13 cellular contexts compared by ENCODE assay signal in the genomic region with DNA sequence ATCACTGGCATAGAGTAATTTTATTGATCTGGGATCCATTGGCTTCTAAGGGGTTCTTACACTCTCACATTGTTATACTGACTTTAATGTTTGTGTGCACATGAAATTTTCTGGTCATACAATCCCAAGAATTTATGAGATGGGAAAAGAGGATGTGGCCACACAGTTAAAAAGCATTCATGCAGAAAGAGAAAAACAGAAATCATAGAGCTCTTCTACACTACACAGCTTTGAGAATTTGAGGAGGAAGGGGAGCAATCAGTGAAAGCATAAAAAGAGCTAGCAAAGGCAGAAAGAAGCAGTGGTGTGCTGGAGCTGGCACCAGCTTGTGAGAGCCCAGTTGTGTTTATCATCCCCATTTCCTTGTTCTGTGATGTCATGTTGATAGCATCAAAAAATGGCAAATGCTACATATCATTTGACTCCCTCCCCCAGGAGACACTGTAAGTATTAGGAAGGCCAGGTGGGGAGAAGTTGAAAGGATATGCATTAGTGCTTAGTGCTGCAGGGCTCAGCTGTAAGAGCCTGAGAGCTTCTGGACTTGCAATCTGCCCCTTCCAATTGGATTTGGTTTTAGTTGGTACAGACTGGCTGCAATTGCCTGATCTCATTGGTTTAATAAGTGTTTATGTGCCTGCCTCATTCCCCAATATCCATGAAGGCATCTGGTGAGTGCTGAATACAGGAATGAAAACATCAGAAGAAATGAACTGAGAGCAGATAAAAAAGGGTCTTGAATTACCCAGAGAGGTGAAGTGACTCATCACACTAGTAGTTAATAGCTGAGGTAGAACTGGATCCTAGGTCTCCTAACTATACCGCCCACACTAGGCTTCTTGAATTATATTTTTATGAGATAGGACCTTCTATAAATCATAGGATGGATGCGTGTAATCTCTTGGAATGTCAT. TPM values are rescaled to one million over a fixed set of nuclear protein-coding genes. Genes with fewer than 3 reads are reported as not detected.
DNase-seq lines count a peak whose midpoint lies in the region; ATAC-seq, FAIRE-seq and TF ChIP-seq lines count a peak whose summit lies in the region.
"Had no signal": no experiment of that assay in that cellular context is flagged by ENCODE, and none has a peak within 500 bp of the region (broad histone marks: within the 10 kb centered on the region; RNA-seq: fewer than 3 reads in every experiment).

No MANE protein-coding gene starts in this region.

- H3K4me1 ChIP-seq in CD8-positive, alpha-beta T cell (ENCODE audit: insufficient read depth, low read length): peaks cover 23% of the 10 kb centered on the region
- H3K4me1 ChIP-seq in IMR-90 (ENCODE audit: control insufficient read depth, insufficient read depth, low read length) (peaks cover 27% of the 10 kb centered on the region), astrocyte (ENCODE audit: insufficient read depth, low read length) (peaks cover 46% of the 10 kb centered on the region)
- peaks cover 0 to 27% of the 10 kb centered on the region in 2 donors for H3K4me1 ChIP-seq in naive thymus-derived CD4-positive, alpha-beta T cell (ENCODE audit: control insufficient read depth in 2 of 2, insufficient read depth in 2 of 2, low read length in 2 of 2)

- H3K9me3 Mint-ChIP-seq in CD8-positive, alpha-beta T cell: no peaks in the 10 kb centered on the region
- H3K9me3 Mint-ChIP-seq in astrocyte (ENCODE audit: unreplicated experiment): no peaks in the 10 kb centered on the region
- no peaks in the 10 kb centered on the region for H3K9me3 Mint-ChIP-seq in naive thymus-derived CD4-positive, alpha-beta T cell
- H3K9me3 Mint-ChIP-seq: stimulated activated naive CD8-positive, alpha-beta T cell treated with anti-CD3 and anti-CD28 coated beads, Interleukin-15, Interleukin-2, amounts not matched to agents 100 ng/mL and 50 ng/mL, for 24 hours had no signal

- in situ Hi-C loops in IMR-90 (cut with MboI; ENCODE audit: low sequenced_read_pairs): no loop called here

- H3K27me3 ChIP-seq in CD8-positive, alpha-beta T cell (ENCODE audit: insufficient read depth, low read length): no peaks in the 10 kb centered on the region
- H3K27me3 ChIP-seq in IMR-90 (ENCODE audit: control insufficient read depth, insufficient read depth, low read length) (no peaks in the 10 kb centered on the region), astrocyte (ENCODE audit: insufficient read depth, low read length) (no peaks in the 10 kb centered on the region)
- no peaks in the 10 kb centered on the region for H3K27me3 ChIP-seq in naive thymus-derived CD4-positive, alpha-beta T cell (ENCODE audit: control insufficient read depth in 2 of 2, insufficient read depth in 2 of 2, low read length in 2 of 2)
- H3K27me3 ChIP-seq: SJCRH30 had no signal

- BruUV-seq in IMR-90 (replicated peaks; lab: Mats Ljungman, UMichigan): no TSS peak

- no peak overlapping the region for H2AFZ ChIP-seq in IMR-90 (replicated peaks; ENCODE audit: low read length, poor library complexity)
- H2AFZ ChIP-seq in astrocyte (ENCODE audit: low read depth, low read length): no peak overlapping the region

- H4K5ac ChIP-seq in IMR-90 (ENCODE audit: low read depth, low read length): peak overlapping the region; percentile 51

- H2BK15ac ChIP-seq in IMR-90 (ENCODE audit: low read depth, low read length): peak overlapping the region; percentile 57

- peaks cover 5% of the 10 kb centered on the region for H3K79me2 ChIP-seq in astrocyte (ENCODE audit: insufficient read depth, low read length)

- peak overlapping the region; percentile 61; the same call in 1 of the 2 replicates for H3K4me2 ChIP-seq in IMR-90 (ENCODE audit: low read depth, low read length)
- peak overlapping the region; percentile 80 for H3K4me2 ChIP-seq in astrocyte (ENCODE audit: low read length)

- H3K56ac ChIP-seq in IMR-90 (ENCODE audit: extremely low read depth, insufficient read depth, low read length): peak overlapping the region; percentile 28; the same call in 1 of the 2 replicates

- no peaks in the 10 kb centered on the region for H3K36me3 ChIP-seq in CD8-positive, alpha-beta T cell (ENCODE audit: insufficient read depth, low read length)
- peaks cover 28% of the 10 kb centered on the region for H3K36me3 ChIP-seq in IMR-90 (ENCODE audit: control insufficient read depth, insufficient read depth, low read length)
- H3K36me3 ChIP-seq in astrocyte (ENCODE audit: insufficient read depth, low read length): peaks cover 9% of the 10 kb centered on the region
- no peaks in the 10 kb centered on the region for H3K36me3 ChIP-seq in naive thymus-derived CD4-positive, alpha-beta T cell (ENCODE audit: control insufficient read depth in 2 of 3, insufficient read depth in 3 of 3, low read length in 3 of 3)

- peak overlapping the region; percentile 71 for H2BK20ac ChIP-seq in IMR-90 (ENCODE audit: low read depth, low read length)

- FAIRE-seq in astrocyte (lab: Jason Lieb, UNC): peak; percentile 77
- FAIRE-seq: islet of Langerhans had no signal

- peak overlapping the region; percentile 82 for H3K18ac ChIP-seq in IMR-90 (ENCODE audit: low read depth, low read length)

- ATAC-seq in CD8-positive, alpha-beta T cell: no peak
- ATAC-seq in IMR-90 (ENCODE audit: low read depth) (peak; percentile 48), GM18870 (IDR thresholded peaks at IDR 0.05; ENCODE audit: unreplicated experiment) (no peak), GM18861 (IDR thresholded peaks at IDR 0.05; ENCODE audit: unreplicated experiment) (no peak)
- ATAC-seq in naive thymus-derived CD4-positive, alpha-beta T cell: no peak

- H3K9me1 ChIP-seq in IMR-90 (ENCODE audit: insufficient read depth, low read length): peaks cover 15% of the 10 kb centered on the region

- H3K4me1 Mint-ChIP-seq in CD8-positive, alpha-beta T cell (ENCODE audit: low read depth): peaks cover 28% of the 10 kb centered on the region
- peaks cover 49% of the 10 kb centered on the region for H3K4me1 Mint-ChIP-seq in astrocyte (ENCODE audit: low read depth, unreplicated experiment)
- peaks cover 11 to 46% (median 32%) of the 10 kb centered on the region in 7 donors for H3K4me1 Mint-ChIP-seq in naive thymus-derived CD4-positive, alpha-beta T cell

- no CpG with 5 or more reads among the region's 2 CpGs for WGBS in IMR-90 (ENCODE audit: extremely low coverage in 2 of 2, insufficient read length in 1 of 2), 2 experiments

- no peaks in the 10 kb centered on the region for H3K36me3 Mint-ChIP-seq in CD8-positive, alpha-beta T cell
- H3K36me3 Mint-ChIP-seq in astrocyte (ENCODE audit: low read depth, unreplicated experiment): peaks cover 14% of the 10 kb centered on the region
- peaks cover 0 to 10% (median 0%) of the 10 kb centered on the region in 5 donors for H3K36me3 Mint-ChIP-seq in naive thymus-derived CD4-positive, alpha-beta T cell

- peaks cover 13 to 45% of the 10 kb centered on the region in 2 experiments for H3K79me1 ChIP-seq in IMR-90 (ENCODE audit: low read depth in 1 of 2, low read length in 2 of 2)

- H3K9ac ChIP-seq in IMR-90 (ENCODE audit: low read depth, low read length): peak overlapping the region; percentile 16
- H3K9ac ChIP-seq in astrocyte (ENCODE audit: low read length): peak overlapping the region; percentile 56

- intact Hi-C loops in CD8-positive, alpha-beta T cell (cut with DNase I, micrococcal nuclease): no loop called here
- intact Hi-C loops in IMR-90 (cut with micrococcal nuclease): no loop called here
- intact Hi-C loops in naive thymus-derived CD4-positive, alpha-beta T cell (cut with micrococcal nuclease): loop anchor here (2.0 to 5.0 kb wide), 7 partner anchors 31 to 200 kb away; a partner anchor contains a TSS

- peak overlapping the region in 1 of 2 experiments; percentile 73; a peak in 2 of 4 replicates for H4K8ac ChIP-seq in IMR-90 (ENCODE audit: low read depth in 2 of 2, low read length in 2 of 2)

- no peaks in the 10 kb centered on the region for H3K9me3 ChIP-seq in CD8-positive, alpha-beta T cell (ENCODE audit: low read length)
- H3K9me3 ChIP-seq in IMR-90 (ENCODE audit: control insufficient read depth, insufficient read depth, low read length) (no peaks in the 10 kb centered on the region), astrocyte (ENCODE audit: insufficient read depth, low read depth, low read length) (no peaks in the 10 kb centered on the region)
- H3K9me3 ChIP-seq in naive thymus-derived CD4-positive, alpha-beta T cell (ENCODE audit: control insufficient read depth in 2 of 3, low read length in 3 of 3): no peaks in the 10 kb centered on the region
- H3K9me3 ChIP-seq: SJCRH30 had no signal

- H4K91ac ChIP-seq in IMR-90 (ENCODE audit: insufficient read depth, low read depth, low read length): peak overlapping the region; percentile 53

- peak overlapping the region; percentile 85 for H3K14ac ChIP-seq in IMR-90 (replicated peaks; ENCODE audit: low read depth, low read length)

- no peak for TF ChIP-seq RAD21 in IMR-90 (IDR thresholded peaks at IDR 0.05; ENCODE audit: low read length)

- H3K23ac ChIP-seq in IMR-90 (ENCODE audit: low read depth, low read length): peak overlapping the region; percentile 72

- no peak overlapping the region for H3K27ac ChIP-seq in CD8-positive, alpha-beta T cell (ENCODE audit: low read depth, low read length)
- peak overlapping the region; percentile 62 for H3K27ac ChIP-seq in IMR-90 (ENCODE audit: insufficient read depth, low read length)
- peak overlapping the region; percentile 76 for H3K27ac ChIP-seq in astrocyte (ENCODE audit: low read depth, low read length)
- H3K27ac ChIP-seq in naive thymus-derived CD4-positive, alpha-beta T cell (ENCODE audit: low read depth, low read length): no peak overlapping the region
- H3K27ac ChIP-seq: SJCRH30 had no signal

- H3K4ac ChIP-seq in IMR-90 (ENCODE audit: low read depth, low read length): peak overlapping the region; percentile 89

- TF ChIP-seq POLR2A in IMR-90 (IDR thresholded peaks at IDR 0.05; ENCODE audit: low read depth, low read length): no peak

- H4K20me1 ChIP-seq in IMR-90 (ENCODE audit: insufficient read depth, low read length): no peaks in the 10 kb centered on the region
- no peaks in the 10 kb centered on the region for H4K20me1 ChIP-seq in astrocyte (ENCODE audit: insufficient read depth, low read length)

- H3K27me3 Mint-ChIP-seq in CD8-positive, alpha-beta T cell (ENCODE audit: low read depth): no peaks in the 10 kb centered on the region
- no peaks in the 10 kb centered on the region for H3K27me3 Mint-ChIP-seq in astrocyte (ENCODE audit: low read depth, unreplicated experiment)
- peaks cover 0 to 49% (median 0%) of the 10 kb centered on the region in 5 donors for H3K27me3 Mint-ChIP-seq in naive thymus-derived CD4-positive, alpha-beta T cell
- H3K27me3 Mint-ChIP-seq: stimulated activated naive CD8-positive, alpha-beta T cell treated with anti-CD3 and anti-CD28 coated beads, Interleukin-15, Interleukin-2, amounts not matched to agents 100 ng/mL and 50 ng/mL, for 24 hours had no signal

- dilution Hi-C loops in IMR-90 (cut with HindIII; ENCODE audit: low sequenced_read_pairs, unreplicated experiment): no loop called here

- CTCF ChIA-PET in CD8-positive, alpha-beta T cell (lab: Charles Lee): interaction anchor here (0.7 to 2.0 kb wide), 6 partner anchors 19 to 117 kb away, joined by 3 to 10 read pairs (median 4); no protein-coding TSS in a partner anchor
- CTCF ChIA-PET in IMR-90 (lab: Yijun Ruan, JAX): interaction anchor here (0.5 to 1.7 kb wide), 2 partner anchors 19 to 195 kb away, joined by 4 read pairs; no protein-coding TSS in a partner anchor
- CTCF ChIA-PET in naive thymus-derived CD4-positive, alpha-beta T cell (lab: Charles Lee): interaction anchor here (0.6 to 1.0 kb wide), 4 partner anchors 19 to 966 kb away, joined by 3 to 6 read pairs (median 4); no protein-coding TSS in a partner anchor
- CTCF ChIA-PET in HEK293T (lab: Yijun Ruan, JAX): interaction anchor here (1.0 kb wide), 1 partner anchor 9 kb away, joined by 3 read pairs; no protein-coding TSS in a partner anchor

- no peak overlapping the region for H3K4me3 ChIP-seq in CD8-positive, alpha-beta T cell (ENCODE audit: low read depth, low read length)
- H3K4me3 ChIP-seq in IMR-90 (ENCODE audit: insufficient read depth, low read depth, low read length): no peak overlapping the region
- H3K4me3 ChIP-seq in astrocyte (ENCODE audit: insufficient read depth, low read depth, low read length): peak overlapping the region; percentile 26
- no peak overlapping the region for H3K4me3 ChIP-seq in naive thymus-derived CD4-positive, alpha-beta T cell (ENCODE audit: low read length)
- H3K4me3 ChIP-seq: SJCRH30 had no signal

- H2AK9ac ChIP-seq in IMR-90 (replicated peaks; ENCODE audit: low read depth, low read length, poor library complexity): no peak overlapping the region

- H2AK5ac ChIP-seq in IMR-90 (ENCODE audit: low read depth, low read length): peak overlapping the region; percentile 81

- no peak overlapping the region for H3K4me3 Mint-ChIP-seq in CD8-positive, alpha-beta T cell
- peak overlapping the region; percentile 21 for H3K4me3 Mint-ChIP-seq in astrocyte (ENCODE audit: unreplicated experiment)
- peak overlapping the region in 6 of 10 donors; percentile 2 to 84 (median 26) for H3K4me3 Mint-ChIP-seq in naive thymus-derived CD4-positive, alpha-beta T cell
- H3K4me3 Mint-ChIP-seq: stimulated activated naive CD8-positive, alpha-beta T cell treated with anti-CD3 and anti-CD28 coated beads, Interleukin-15, Interleukin-2, amounts not matched to agents 100 ng/mL and 50 ng/mL, for 24 hours had no signal

- POLR2A ChIA-PET in CD8-positive, alpha-beta T cell (lab: Charles Lee): interaction anchor here (0.6 to 1.5 kb wide), 2 partner anchors 62 to 119 kb away, joined by 3 read pairs; no protein-coding TSS in a partner anchor
- POLR2A ChIA-PET in IMR-90 (lab: Charles Lee; ENCODE audit: unreplicated experiment) (no interaction called here), HEK293T (lab: Yijun Ruan, JAX) (interaction anchor here (1.0 to 1.6 kb wide), 4 partner anchors 30 to 115 kb away, joined by 3 to 6 read pairs (median 4); a partner anchor contains a TSS)
- POLR2A ChIA-PET in naive thymus-derived CD4-positive, alpha-beta T cell (lab: Charles Lee): interaction anchor here (0.7 to 0.8 kb wide), 3 partner anchors 26 to 237 kb away, joined by 4 to 5 read pairs (median 4); no protein-coding TSS in a partner anchor

- TF ChIP-seq CTCF in CD8-positive, alpha-beta T cell (IDR thresholded peaks at IDR 0.05): no peak
- TF ChIP-seq CTCF in IMR-90 (conservative IDR thresholded peaks at IDR 0.05; ENCODE audit: low read depth, low read length) (no peak), astrocyte (IDR thresholded peaks at IDR 0.05; ENCODE audit: insufficient read depth, low read depth, low read length) (no peak)

- H2BK5ac ChIP-seq in IMR-90 (ENCODE audit: low read depth, low read length, poor library complexity, severe bottlenecking): peak overlapping the region; percentile 94

- peak overlapping the region; percentile 16 for H3K27ac Mint-ChIP-seq in CD8-positive, alpha-beta T cell
- peak overlapping the region; percentile 88 for H3K27ac Mint-ChIP-seq in astrocyte (ENCODE audit: unreplicated experiment)
- peak overlapping the region; percentile 10 to 89 (median 48) for H3K27ac Mint-ChIP-seq in naive thymus-derived CD4-positive, alpha-beta T cell
- H3K27ac Mint-ChIP-seq: stimulated activated naive CD8-positive, alpha-beta T cell treated with anti-CD3 and anti-CD28 coated beads, Interleukin-15, Interleukin-2, amounts not matched to agents 100 ng/mL and 50 ng/mL, for 24 hours had no signal

- H2BK120ac ChIP-seq in IMR-90 (ENCODE audit: low read depth, low read length): peak overlapping the region; percentile 85

- DNase-seq in CD8-positive, alpha-beta T cell: no peak
- DNase-seq in IMR-90: peak; percentile 94
- peak; percentile 93 for DNase-seq in astrocyte (ENCODE audit: low read depth)
- no peak for DNase-seq in naive thymus-derived CD4-positive, alpha-beta T cell
- DNase-seq in HEK293T (ENCODE audit: extremely low spot score): no peak
- no peak for DNase-seq in NCI-H1105 (lab: John Stamatoyannopoulos, UW)
- DNase-seq: activated T-cell treated with anti-CD3 and anti-CD28 coated beads, Interleukin-2, amount 50 U/mL, for 1 hour; NCI-H1417 had no signal

RNA-seq across cellular contexts. Expression of a gene that starts 30.9 kb away (rescaled TPM):
- total RNA-seq in CD8-positive, alpha-beta T cell: under 1 TPM; 0.17 to 0.46 TPM
- total RNA-seq in IMR-90 (2012; rRNA removed): 356 and 447 TPM in 2 replicates
- polyA plus RNA-seq in IMR-90 (2012; rRNA removed): 117 and 118 TPM in 2 replicates
- 106 and 114 TPM in 2 replicates for polyA plus RNA-seq in IMR-90 (2012; cell fraction: cytosol; rRNA removed)
- 115 and 315 TPM in 2 replicates for polyA plus RNA-seq in IMR-90 (2012; cell fraction: nucleus; rRNA removed; ENCODE audit: low replicate concordance)
- 65.7 and 73.8 TPM in 2 replicates for total RNA-seq in astrocyte
- 1 to 10 TPM in 4 of 5 experiments, under 1 TPM in 1; 0.24 to 9.6 (median 1.6) TPM for total RNA-seq in naive thymus-derived CD4-positive, alpha-beta T cell
- 1 to 10 TPM; 4.6 to 7.7 TPM for polyA plus RNA-seq in naive thymus-derived CD4-positive, alpha-beta T cell

Comparison
In these comparisons a context has a peak if more than half of its experiments do, and no peak if none do; other contexts are left out.
1. DNase-seq: peak in IMR-90 (single experiment) and astrocyte (single experiment); none in CD8-positive, alpha-beta T cell (0 of 7), naive thymus-derived CD4-positive, alpha-beta T cell (0 of 9), HEK293T (single experiment) and NCI-H1105 (single experiment).
2. H3K27ac ChIP-seq: peak in IMR-90 (single experiment) and astrocyte (single experiment); none in CD8-positive, alpha-beta T cell (single experiment) and naive thymus-derived CD4-positive, alpha-beta T cell (single experiment).
3. H3K27ac Mint-ChIP-seq: peak in every context shown above with its lines; median percentile 88 in astrocyte; 48 in naive thymus-derived CD4-positive, alpha-beta T cell; 16 in CD8-positive, alpha-beta T cell.
4. intact Hi-C loops: an anchor here in naive thymus-derived CD4-positive, alpha-beta T cell (2.0 to 5.0 kb wide); none called in CD8-positive, alpha-beta T cell and IMR-90.